ENCODE assay signal across 1 cellular context in the genomic region with DNA sequence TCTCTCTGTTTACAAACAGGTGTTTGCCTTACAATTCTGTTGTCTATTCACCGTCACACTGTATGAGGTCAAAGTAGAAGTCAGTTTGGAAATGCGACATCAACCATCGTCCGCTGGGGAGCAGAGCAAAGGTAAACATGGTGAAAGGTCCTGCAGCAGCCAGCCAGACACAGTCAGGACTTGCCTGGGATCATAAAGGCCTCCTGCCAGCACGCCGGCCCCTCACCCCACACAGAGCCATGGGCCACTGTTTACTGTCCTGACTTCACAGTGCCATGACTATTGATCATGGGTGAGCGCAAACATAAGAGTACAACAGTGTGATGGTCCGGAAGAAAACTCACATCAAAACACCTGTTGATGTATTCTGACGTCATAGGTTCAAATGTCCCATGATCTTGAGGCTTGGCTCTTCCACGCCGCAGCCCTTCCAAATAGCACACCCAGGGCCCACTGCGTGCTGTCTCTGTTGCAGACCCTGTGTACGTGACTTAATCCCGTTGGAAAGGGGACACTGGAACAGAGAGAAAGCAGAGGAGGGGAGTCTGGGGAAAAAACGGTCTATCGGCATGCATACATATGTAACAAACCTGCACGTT.
TF ChIP-seq lines count a peak whose summit lies in the region.

No MANE protein-coding gene starts in this region.

TF ChIP-seq in HepG2, 621 proteins besides CTCF, POLR2A, EP300 and RAD21 (continued from another document and continues in another):
- TF ChIP-seq, protein P1, sequence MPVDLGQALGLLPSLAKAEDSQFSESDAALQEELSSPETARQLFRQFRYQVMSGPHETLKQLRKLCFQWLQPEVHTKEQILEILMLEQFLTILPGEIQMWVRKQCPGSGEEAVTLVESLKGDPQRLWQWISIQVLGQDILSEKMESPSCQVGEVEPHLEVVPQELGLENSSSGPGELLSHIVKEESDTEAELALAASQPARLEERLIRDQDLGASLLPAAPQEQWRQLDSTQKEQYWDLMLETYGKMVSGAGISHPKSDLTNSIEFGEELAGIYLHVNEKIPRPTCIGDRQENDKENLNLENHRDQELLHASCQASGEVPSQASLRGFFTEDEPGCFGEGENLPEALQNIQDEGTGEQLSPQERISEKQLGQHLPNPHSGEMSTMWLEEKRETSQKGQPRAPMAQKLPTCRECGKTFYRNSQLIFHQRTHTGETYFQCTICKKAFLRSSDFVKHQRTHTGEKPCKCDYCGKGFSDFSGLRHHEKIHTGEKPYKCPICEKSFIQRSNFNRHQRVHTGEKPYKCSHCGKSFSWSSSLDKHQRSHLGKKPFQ (CRISPR knock-in tag; IDR thresholded peaks at IDR 0.05; ENCODE audit: insufficient replicate concordance) = peak; percentile 75
- TF ChIP-seq HOXA3 (CRISPR knock-in tag; IDR thresholded peaks at IDR 0.05) (peak; percentile 100), PTBP1 (IDR thresholded peaks at IDR 0.05; ENCODE audit: low read depth, low read length, poor library complexity, severe bottlenecking) (no peak), U2AF1 (optimal IDR thresholded peaks at IDR 0.05; ENCODE audit: low read depth, low read length) (no peak), SALL2 (CRISPR knock-in tag; IDR thresholded peaks at IDR 0.05) (peak; percentile 90; the same call in 1 of the 2 replicates), ZNF562 (CRISPR knock-in tag; IDR thresholded peaks at IDR 0.05; ENCODE audit: borderline replicate concordance) (no peak), ZNF431 (CRISPR knock-in tag; IDR thresholded peaks at IDR 0.05; ENCODE audit: borderline replicate concordance, low read depth) (peak; percentile 97; the same call in 1 of the 2 replicates), ZNF614 (CRISPR knock-in tag; IDR thresholded peaks at IDR 0.05; ENCODE audit: borderline replicate concordance) (peak; percentile 98), MBD4 (IDR thresholded peaks at IDR 0.05; ENCODE audit: borderline replicate concordance, low read length) (peak; percentile 42; the same call in 1 of the 2 replicates), SNAI1 (CRISPR knock-in tag; IDR thresholded peaks at IDR 0.05; ENCODE audit: borderline replicate concordance) (no peak), HNRNPL (IDR thresholded peaks at IDR 0.05; ENCODE audit: low read depth, low read length) (no peak), KLF6 (CRISPR knock-in tag; IDR thresholded peaks at IDR 0.05) (no peak), SMC3 (IDR thresholded peaks at IDR 0.05; ENCODE audit: low read length) (peak; percentile 41; the same call in 1 of the 2 replicates), ZNF761 (CRISPR knock-in tag; conservative IDR thresholded peaks at IDR 0.05) (no peak; the same call in 1 of the 2 replicates), FOXK1 (CRISPR knock-in tag; IDR thresholded peaks at IDR 0.05; ENCODE audit: borderline replicate concordance, low read depth) (peak; percentile 99), SIX1 (CRISPR knock-in tag; IDR thresholded peaks at IDR 0.05; ENCODE audit: borderline replicate concordance) (peak; percentile 60; the same call in 1 of the 2 replicates), ZNF230 (CRISPR knock-in tag; IDR thresholded peaks at IDR 0.05) (no peak), ZNF317 (CRISPR knock-in tag; IDR thresholded peaks at IDR 0.05) (peak; percentile 92), SUZ12 (IDR thresholded peaks at IDR 0.05; ENCODE audit: low read depth, low read length) (no peak), ZNF550 (CRISPR knock-in tag; IDR thresholded peaks at IDR 0.05; ENCODE audit: borderline replicate concordance) (no peak), ZNF703 (CRISPR knock-in tag; IDR thresholded peaks at IDR 0.05; ENCODE audit: borderline replicate concordance) (no peak), ZNF557 (CRISPR knock-in tag; IDR thresholded peaks at IDR 0.05) (0 out of 2 replicates have a peak, but pooled peaks have one; percentile 93), SMYD3 (CRISPR knock-in tag; IDR thresholded peaks at IDR 0.05) (peak; percentile 99), ZBTB8A (CRISPR knock-in tag; IDR thresholded peaks at IDR 0.05; ENCODE audit: borderline replicate concordance, low read depth) (no peak), TAF1 (CRISPR knock-in tag; IDR thresholded peaks at IDR 0.05) (no peak; the same call in 1 of the 2 replicates), ZFY (CRISPR knock-in tag; IDR thresholded peaks at IDR 0.05) (peak; percentile 87), FLYWCH1 (CRISPR knock-in tag; IDR thresholded peaks at IDR 0.05) (no peak), MED8 (CRISPR knock-in tag; IDR thresholded peaks at IDR 0.05; ENCODE audit: insufficient replicate concordance) (peak; percentile 57), MBNL3 (CRISPR knock-in tag; conservative IDR thresholded peaks at IDR 0.05) (no peak), SETDB1 (CRISPR knock-in tag; IDR thresholded peaks at IDR 0.05; ENCODE audit: borderline replicate concordance) (no peak), ZNF792 (CRISPR knock-in tag; IDR thresholded peaks at IDR 0.05) (peak; percentile 98), SATB2 (CRISPR knock-in tag; IDR thresholded peaks at IDR 0.05) (no peak), ZNF607 (CRISPR knock-in tag; IDR thresholded peaks at IDR 0.05; ENCODE audit: borderline replicate concordance) (peak; percentile 92)
- TF ChIP-seq, protein P2, sequence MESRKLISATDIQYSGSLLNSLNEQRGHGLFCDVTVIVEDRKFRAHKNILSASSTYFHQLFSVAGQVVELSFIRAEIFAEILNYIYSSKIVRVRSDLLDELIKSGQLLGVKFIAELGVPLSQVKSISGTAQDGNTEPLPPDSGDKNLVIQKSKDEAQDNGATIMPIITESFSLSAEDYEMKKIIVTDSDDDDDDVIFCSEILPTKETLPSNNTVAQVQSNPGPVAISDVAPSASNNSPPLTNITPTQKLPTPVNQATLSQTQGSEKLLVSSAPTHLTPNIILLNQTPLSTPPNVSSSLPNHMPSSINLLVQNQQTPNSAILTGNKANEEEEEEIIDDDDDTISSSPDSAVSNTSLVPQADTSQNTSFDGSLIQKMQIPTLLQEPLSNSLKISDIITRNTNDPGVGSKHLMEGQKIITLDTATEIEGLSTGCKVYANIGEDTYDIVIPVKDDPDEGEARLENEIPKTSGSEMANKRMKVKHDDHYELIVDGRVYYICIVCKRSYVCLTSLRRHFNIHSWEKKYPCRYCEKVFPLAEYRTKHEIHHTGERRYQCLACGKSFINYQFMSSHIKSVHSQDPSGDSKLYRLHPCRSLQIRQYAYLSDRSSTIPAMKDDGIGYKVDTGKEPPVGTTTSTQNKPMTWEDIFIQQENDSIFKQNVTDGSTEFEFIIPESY (CRISPR knock-in tag; IDR thresholded peaks at IDR 0.05) = peak; percentile 92
- TF ChIP-seq, protein P3, sequence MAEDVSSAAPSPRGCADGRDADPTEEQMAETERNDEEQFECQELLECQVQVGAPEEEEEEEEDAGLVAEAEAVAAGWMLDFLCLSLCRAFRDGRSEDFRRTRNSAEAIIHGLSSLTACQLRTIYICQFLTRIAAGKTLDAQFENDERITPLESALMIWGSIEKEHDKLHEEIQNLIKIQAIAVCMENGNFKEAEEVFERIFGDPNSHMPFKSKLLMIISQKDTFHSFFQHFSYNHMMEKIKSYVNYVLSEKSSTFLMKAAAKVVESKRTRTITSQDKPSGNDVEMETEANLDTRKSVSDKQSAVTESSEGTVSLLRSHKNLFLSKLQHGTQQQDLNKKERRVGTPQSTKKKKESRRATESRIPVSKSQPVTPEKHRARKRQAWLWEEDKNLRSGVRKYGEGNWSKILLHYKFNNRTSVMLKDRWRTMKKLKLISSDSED (CRISPR knock-in tag; IDR thresholded peaks at IDR 0.05) = no peak
- TF ChIP-seq, protein P4, sequence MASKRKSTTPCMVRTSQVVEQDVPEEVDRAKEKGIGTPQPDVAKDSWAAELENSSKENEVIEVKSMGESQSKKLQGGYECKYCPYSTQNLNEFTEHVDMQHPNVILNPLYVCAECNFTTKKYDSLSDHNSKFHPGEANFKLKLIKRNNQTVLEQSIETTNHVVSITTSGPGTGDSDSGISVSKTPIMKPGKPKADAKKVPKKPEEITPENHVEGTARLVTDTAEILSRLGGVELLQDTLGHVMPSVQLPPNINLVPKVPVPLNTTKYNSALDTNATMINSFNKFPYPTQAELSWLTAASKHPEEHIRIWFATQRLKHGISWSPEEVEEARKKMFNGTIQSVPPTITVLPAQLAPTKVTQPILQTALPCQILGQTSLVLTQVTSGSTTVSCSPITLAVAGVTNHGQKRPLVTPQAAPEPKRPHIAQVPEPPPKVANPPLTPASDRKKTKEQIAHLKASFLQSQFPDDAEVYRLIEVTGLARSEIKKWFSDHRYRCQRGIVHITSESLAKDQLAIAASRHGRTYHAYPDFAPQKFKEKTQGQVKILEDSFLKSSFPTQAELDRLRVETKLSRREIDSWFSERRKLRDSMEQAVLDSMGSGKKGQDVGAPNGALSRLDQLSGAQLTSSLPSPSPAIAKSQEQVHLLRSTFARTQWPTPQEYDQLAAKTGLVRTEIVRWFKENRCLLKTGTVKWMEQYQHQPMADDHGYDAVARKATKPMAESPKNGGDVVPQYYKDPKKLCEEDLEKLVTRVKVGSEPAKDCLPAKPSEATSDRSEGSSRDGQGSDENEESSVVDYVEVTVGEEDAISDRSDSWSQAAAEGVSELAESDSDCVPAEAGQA (IDR thresholded peaks at IDR 0.05; ENCODE audit: low read depth) = peak; percentile 99
- TF ChIP-seq, protein P4 (CRISPR knock-in tag; IDR thresholded peaks at IDR 0.05; ENCODE audit: borderline replicate concordance) = no peak; the same call in 1 of the 2 replicates
- TF ChIP-seq, protein P5, sequence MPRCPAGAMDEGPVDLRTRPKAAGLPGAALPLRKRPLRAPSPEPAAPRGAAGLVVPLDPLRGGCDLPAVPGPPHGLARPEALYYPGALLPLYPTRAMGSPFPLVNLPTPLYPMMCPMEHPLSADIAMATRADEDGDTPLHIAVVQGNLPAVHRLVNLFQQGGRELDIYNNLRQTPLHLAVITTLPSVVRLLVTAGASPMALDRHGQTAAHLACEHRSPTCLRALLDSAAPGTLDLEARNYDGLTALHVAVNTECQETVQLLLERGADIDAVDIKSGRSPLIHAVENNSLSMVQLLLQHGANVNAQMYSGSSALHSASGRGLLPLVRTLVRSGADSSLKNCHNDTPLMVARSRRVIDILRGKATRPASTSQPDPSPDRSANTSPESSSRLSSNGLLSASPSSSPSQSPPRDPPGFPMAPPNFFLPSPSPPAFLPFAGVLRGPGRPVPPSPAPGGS (CRISPR knock-in tag; IDR thresholded peaks at IDR 0.05) = peak; percentile 87; the same call in 1 of the 2 replicates
- TF ChIP-seq, protein P6, sequence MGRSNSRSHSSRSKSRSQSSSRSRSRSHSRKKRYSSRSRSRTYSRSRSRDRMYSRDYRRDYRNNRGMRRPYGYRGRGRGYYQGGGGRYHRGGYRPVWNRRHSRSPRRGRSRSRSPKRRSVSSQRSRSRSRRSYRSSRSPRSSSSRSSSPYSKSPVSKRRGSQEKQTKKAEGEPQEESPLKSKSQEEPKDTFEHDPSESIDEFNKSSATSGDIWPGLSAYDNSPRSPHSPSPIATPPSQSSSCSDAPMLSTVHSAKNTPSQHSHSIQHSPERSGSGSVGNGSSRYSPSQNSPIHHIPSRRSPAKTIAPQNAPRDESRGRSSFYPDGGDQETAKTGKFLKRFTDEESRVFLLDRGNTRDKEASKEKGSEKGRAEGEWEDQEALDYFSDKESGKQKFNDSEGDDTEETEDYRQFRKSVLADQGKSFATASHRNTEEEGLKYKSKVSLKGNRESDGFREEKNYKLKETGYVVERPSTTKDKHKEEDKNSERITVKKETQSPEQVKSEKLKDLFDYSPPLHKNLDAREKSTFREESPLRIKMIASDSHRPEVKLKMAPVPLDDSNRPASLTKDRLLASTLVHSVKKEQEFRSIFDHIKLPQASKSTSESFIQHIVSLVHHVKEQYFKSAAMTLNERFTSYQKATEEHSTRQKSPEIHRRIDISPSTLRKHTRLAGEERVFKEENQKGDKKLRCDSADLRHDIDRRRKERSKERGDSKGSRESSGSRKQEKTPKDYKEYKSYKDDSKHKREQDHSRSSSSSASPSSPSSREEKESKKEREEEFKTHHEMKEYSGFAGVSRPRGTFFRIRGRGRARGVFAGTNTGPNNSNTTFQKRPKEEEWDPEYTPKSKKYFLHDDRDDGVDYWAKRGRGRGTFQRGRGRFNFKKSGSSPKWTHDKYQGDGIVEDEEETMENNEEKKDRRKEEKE (IDR thresholded peaks at IDR 0.05) = no peak
- TF ChIP-seq, protein P7, sequence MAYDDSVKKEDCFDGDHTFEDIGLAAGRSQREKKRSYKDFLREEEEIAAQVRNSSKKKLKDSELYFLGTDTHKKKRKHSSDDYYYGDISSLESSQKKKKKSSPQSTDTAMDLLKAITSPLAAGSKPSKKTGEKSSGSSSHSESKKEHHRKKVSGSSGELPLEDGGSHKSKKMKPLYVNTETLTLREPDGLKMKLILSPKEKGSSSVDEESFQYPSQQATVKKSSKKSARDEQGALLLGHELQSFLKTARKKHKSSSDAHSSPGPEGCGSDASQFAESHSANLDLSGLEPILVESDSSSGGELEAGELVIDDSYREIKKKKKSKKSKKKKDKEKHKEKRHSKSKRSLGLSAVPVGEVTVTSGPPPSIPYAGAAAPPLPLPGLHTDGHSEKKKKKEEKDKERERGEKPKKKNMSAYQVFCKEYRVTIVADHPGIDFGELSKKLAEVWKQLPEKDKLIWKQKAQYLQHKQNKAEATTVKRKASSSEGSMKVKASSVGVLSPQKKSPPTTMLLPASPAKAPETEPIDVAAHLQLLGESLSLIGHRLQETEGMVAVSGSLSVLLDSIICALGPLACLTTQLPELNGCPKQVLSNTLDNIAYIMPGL (CRISPR knock-in tag; IDR thresholded peaks at IDR 0.05; ENCODE audit: borderline replicate concordance in 1 of 2, low read depth in 1 of 2) = peak; percentile 60 to 79
- TF ChIP-seq, protein P8, sequence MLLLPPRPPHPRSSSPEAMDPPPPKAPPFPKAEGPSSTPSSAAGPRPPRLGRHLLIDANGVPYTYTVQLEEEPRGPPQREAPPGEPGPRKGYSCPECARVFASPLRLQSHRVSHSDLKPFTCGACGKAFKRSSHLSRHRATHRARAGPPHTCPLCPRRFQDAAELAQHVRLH (CRISPR knock-in tag; IDR thresholded peaks at IDR 0.05; ENCODE audit: borderline replicate concordance, low read depth) = peak; percentile 100
- TF ChIP-seq, protein P9, sequence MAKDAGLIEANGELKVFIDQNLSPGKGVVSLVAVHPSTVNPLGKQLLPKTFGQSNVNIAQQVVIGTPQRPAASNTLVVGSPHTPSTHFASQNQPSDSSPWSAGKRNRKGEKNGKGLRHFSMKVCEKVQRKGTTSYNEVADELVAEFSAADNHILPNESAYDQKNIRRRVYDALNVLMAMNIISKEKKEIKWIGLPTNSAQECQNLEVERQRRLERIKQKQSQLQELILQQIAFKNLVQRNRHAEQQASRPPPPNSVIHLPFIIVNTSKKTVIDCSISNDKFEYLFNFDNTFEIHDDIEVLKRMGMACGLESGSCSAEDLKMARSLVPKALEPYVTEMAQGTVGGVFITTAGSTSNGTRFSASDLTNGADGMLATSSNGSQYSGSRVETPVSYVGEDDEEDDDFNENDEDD (CRISPR knock-in tag; IDR thresholded peaks at IDR 0.05; ENCODE audit: borderline replicate concordance) = peak; percentile 51; the same call in 1 of the 2 replicates
